In genomic region chr5:153490124-153491085, GRCh38 we compare ENCODE assay signal across 1 cellular context.
TF ChIP-seq lines count a peak whose summit lies in the region.

GRIA1 (plus strand) TSS chr5:153490670.

TF ChIP-seq in H1, 55 proteins besides CTCF, POLR2A, EP300 and RAD21 (continued from another document):
- TF ChIP-seq SAP30 (IDR thresholded peaks at IDR 0.05; ENCODE audit: insufficient read depth, insufficient replicate concordance, low read length): no peak
- TF ChIP-seq CHD1 (IDR thresholded peaks at IDR 0.05; ENCODE audit: low read depth, low read length): no peak
- TF ChIP-seq JUND (IDR thresholded peaks at IDR 0.05; ENCODE audit: low read length): no peak
- TF ChIP-seq CHD2 (IDR thresholded peaks at IDR 0.05; ENCODE audit: low read length): no peak
- TF ChIP-seq BACH1 (IDR thresholded peaks at IDR 0.05; ENCODE audit: low read length): no peak
- 0 out of 2 replicates have a peak, but pooled peaks have one; percentile 9 for TF ChIP-seq PHF8 (conservative IDR thresholded peaks at IDR 0.05; ENCODE audit: low read depth, low read length)
- no peak for TF ChIP-seq HDAC6 (IDR thresholded peaks at IDR 0.05; ENCODE audit: low read depth, low read length)
- no peak for TF ChIP-seq SP2 (IDR thresholded peaks at IDR 0.05; ENCODE audit: low read length)
- no peak for TF ChIP-seq CEBPB (IDR thresholded peaks at IDR 0.05; ENCODE audit: low read depth, low read length)
- no peak for TF ChIP-seq NRF1 (IDR thresholded peaks at IDR 0.05; ENCODE audit: low read depth, low read length)
- no peak for TF ChIP-seq TEAD4 (IDR thresholded peaks at IDR 0.05; ENCODE audit: low read depth, low read length)
- no peak for TF ChIP-seq NANOG (IDR thresholded peaks at IDR 0.05; ENCODE audit: insufficient read depth, low read depth, low read length, poor library complexity, severe bottlenecking)
- 0 out of 2 replicates have a peak, but pooled peaks have one; percentile 11 for TF ChIP-seq SUZ12 (IDR thresholded peaks at IDR 0.05; ENCODE audit: low read length)
- no peak for TF ChIP-seq TAF1 (IDR thresholded peaks at IDR 0.05; ENCODE audit: low read depth, low read length)
- TF ChIP-seq BRCA1 (IDR thresholded peaks at IDR 0.05; ENCODE audit: low read depth, low read length): no peak
- TF ChIP-seq RXRA (IDR thresholded peaks at IDR 0.05; ENCODE audit: insufficient read depth, low read depth, low read length): no peak
- TF ChIP-seq ASH2L (IDR thresholded peaks at IDR 0.05; ENCODE audit: low read length): peak; percentile 64
- no peak for TF ChIP-seq CBX8 (IDR thresholded peaks at IDR 0.05; ENCODE audit: borderline replicate concordance, low read depth, low read length)
- TF ChIP-seq ATF3 (IDR thresholded peaks at IDR 0.05; ENCODE audit: insufficient read depth, low read depth, low read length): no peak
- TF ChIP-seq SP4 (IDR thresholded peaks at IDR 0.05; ENCODE audit: low read length): no peak
- TF ChIP-seq TBP (IDR thresholded peaks at IDR 0.05; ENCODE audit: low read depth, low read length): 0 out of 2 replicates have a peak, but pooled peaks have one; percentile 51
- no peak for TF ChIP-seq EGR1 (IDR thresholded peaks at IDR 0.05; ENCODE audit: borderline replicate concordance, low read depth, low read length)
- TF ChIP-seq MAX (IDR thresholded peaks at IDR 0.05): peak; percentile 83
- TF ChIP-seq RFX5 (IDR thresholded peaks at IDR 0.05; ENCODE audit: borderline replicate concordance, low read depth, low read length): no peak
- TF ChIP-seq E2F6 (IDR thresholded peaks at IDR 0.05): peak; percentile 88
- TF ChIP-seq SP1 (IDR thresholded peaks at IDR 0.05; ENCODE audit: low read depth, low read length): no peak
- no peak for TF ChIP-seq MAFK (IDR thresholded peaks at IDR 0.05; ENCODE audit: low read depth, low read length)
- peak; percentile 20 for TF ChIP-seq KDM4A (IDR thresholded peaks at IDR 0.05; ENCODE audit: low read depth, low read length, severe bottlenecking)
- no peak for TF ChIP-seq SIX5 (IDR thresholded peaks at IDR 0.05; ENCODE audit: low read depth, low read length)
- TF ChIP-seq BCL11A (IDR thresholded peaks at IDR 0.05; ENCODE audit: low read depth in 2 of 2, low read length in 2 of 2): no peak
- no peak for TF ChIP-seq KDM1A (IDR thresholded peaks at IDR 0.05; ENCODE audit: borderline replicate concordance, low read length)
- no peak for TF ChIP-seq KDM5A (IDR thresholded peaks at IDR 0.05; ENCODE audit: low read length)
